ENCODE assay signal across 1 cellular context in the genomic region with DNA sequence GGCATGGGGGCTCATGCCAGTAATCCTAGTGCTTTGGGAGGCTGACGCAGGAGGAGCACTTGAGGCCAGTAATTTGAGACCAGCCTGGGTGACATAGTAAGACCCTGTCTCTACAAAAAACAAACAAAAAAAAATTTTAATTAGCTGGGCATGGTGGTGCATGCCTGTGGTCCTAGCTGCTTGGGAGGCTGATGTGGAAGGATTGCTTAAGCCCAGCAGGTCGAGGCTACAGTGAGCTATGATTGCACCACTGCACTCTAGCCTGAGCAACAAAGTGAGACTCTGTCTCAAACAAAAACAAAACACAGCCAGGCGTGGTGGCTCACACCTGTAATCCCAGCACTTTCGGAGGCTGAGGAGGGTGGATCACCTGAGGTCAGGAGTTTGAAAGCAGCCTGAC.
TF ChIP-seq lines count a peak whose summit lies in the region.

No MANE protein-coding gene starts in this region.

TF ChIP-seq in HepG2, 621 proteins besides CTCF, POLR2A, EP300 and RAD21 (continued from another document):
- TF ChIP-seq ZNF460 (CRISPR knock-in tag; IDR thresholded peaks at IDR 0.05; ENCODE audit: borderline replicate concordance) (peak; percentile 94), CEBPB (IDR thresholded peaks at IDR 0.05; ENCODE audit: borderline replicate concordance, low read depth, low read length) (peak; percentile 77), CEBPG (CRISPR knock-in tag; IDR thresholded peaks at IDR 0.05) (peak; percentile 73)
- TF ChIP-seq, protein P1, sequence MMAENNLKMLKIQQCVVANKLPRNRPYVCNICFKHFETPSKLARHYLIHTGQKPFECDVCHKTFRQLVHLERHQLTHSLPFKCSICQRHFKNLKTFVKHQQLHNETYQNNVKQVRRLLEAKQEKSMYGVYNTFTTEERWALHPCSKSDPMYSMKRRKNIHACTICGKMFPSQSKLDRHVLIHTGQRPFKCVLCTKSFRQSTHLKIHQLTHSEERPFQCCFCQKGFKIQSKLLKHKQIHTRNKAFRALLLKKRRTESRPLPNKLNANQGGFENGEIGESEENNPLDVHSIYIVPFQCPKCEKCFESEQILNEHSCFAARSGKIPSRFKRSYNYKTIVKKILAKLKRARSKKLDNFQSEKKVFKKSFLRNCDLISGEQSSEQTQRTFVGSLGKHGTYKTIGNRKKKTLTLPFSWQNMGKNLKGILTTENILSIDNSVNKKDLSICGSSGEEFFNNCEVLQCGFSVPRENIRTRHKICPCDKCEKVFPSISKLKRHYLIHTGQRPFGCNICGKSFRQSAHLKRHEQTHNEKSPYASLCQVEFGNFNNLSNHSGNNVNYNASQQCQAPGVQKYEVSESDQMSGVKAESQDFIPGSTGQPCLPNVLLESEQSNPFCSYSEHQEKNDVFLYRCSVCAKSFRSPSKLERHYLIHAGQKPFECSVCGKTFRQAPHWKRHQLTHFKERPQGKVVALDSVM (CRISPR knock-in tag; IDR thresholded peaks at IDR 0.05): peak; percentile 79
